8 cellular contexts compared by ENCODE assay signal in the genomic region with DNA sequence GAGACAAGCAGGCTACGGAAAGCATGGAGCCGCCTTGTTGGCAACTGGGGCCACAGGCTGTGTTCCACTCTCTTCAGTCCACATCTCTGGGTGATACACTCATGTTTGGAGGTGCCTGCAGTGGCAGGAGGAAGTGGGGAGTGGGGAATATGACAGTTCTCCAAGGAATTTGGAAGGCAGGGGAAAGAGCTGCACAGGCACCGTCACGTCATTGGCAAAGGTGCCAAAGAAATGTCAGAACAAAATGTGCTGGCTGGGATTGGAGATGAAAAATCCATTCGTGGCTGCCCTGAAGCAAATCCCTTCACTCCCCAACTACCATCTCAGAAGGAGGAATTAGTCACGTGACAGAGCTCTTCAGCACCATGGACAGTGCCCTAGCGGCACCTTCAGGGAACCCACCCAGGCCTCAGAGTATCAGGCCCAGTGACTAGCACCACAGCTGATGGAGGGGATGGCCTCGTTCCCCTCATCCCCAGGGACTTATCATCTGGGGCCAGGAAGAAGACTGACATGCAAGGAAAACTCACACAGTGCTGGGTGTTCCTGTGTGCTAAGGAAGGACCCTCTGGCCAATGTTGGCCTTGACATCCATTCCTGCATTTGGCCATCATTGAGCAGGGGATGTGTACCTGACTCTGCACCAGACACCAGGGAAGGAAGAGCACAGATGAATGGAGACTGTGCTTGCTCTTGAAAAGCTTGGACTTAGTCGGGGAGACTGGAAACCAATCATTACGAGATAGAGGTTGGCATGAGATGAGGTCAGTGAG. TPM values are rescaled to one million over a fixed set of nuclear protein-coding genes. Genes with fewer than 3 reads are reported as not detected.
DNase-seq lines count a peak whose midpoint lies in the region; ATAC-seq lines count a peak whose summit lies in the region.

No MANE protein-coding gene starts in this region.

- ATAC-seq in left cardiac atrium, result peak; percentile 62 to 80

- intact Hi-C loops in left cardiac atrium (cut with DNase I), result no loop called here

- in situ Hi-C loops in KBM-7 (cut with MboI; ENCODE audit: low pct_unique_long_range_greater_than_20kb, low sequenced_read_pairs), result no loop called here

- peak; percentile 62 for DNase-seq in AG08395 (ENCODE audit: low spot score)
- DNase-seq in KBM-7, result peak; percentile 66
- DNase-seq in activated CD8-positive, alpha-beta memory T cell treated with anti-CD3 and anti-CD28 coated beads, Interleukin-2, amount 50 U/mL, for 48 hours, result peak; percentile 67
- DNase-seq in left cardiac atrium, result peak; percentile 72
- DNase-seq in stimulated activated CD4-positive, alpha-beta T cell treated with anti-CD3 and anti-CD28 coated beads, Interleukin-4, amount 100 ng/mL, for 1 hour, result peak; percentile 34
- no peak for DNase-seq in NCI-H187 treated with DMSO at 0.1 percent for 48 hours (lab: John Stamatoyannopoulos, UW)
- DNase-seq in DMS153 treated with DMSO at 0.1 percent for 48 hours (lab: John Stamatoyannopoulos, UW; ENCODE audit: unreplicated experiment), result no peak
- no peak for DNase-seq in NCI-H1105 (lab: John Stamatoyannopoulos, UW)

RNA-seq across cellular contexts. Expression of gene PRDM11, which starts 48.5 kb away (rescaled TPM):
- total RNA-seq in left cardiac atrium, result 10 to 100 TPM; 16.1 to 16.3 TPM

Comparison
In these comparisons a context has a peak if more than half of its experiments do, and no peak if none do; other contexts are left out.
1. DNase-seq: peak in AG08395 (single experiment), KBM-7 (single experiment), activated CD8-positive, alpha-beta memory T cell treated with anti-CD3 and anti-CD28 coated beads, Interleukin-2, amount 50 U/mL, for 48 hours (single experiment), left cardiac atrium (single experiment) and stimulated activated CD4-positive, alpha-beta T cell treated with anti-CD3 and anti-CD28 coated beads, Interleukin-4, amount 100 ng/mL, for 1 hour (single experiment); none in NCI-H187 treated with DMSO at 0.1 percent for 48 hours (single experiment), DMS153 treated with DMSO at 0.1 percent for 48 hours (single experiment) and NCI-H1105 (single experiment).